Comparison of ENCODE assay signal across 33 cellular contexts in the genomic region with DNA sequence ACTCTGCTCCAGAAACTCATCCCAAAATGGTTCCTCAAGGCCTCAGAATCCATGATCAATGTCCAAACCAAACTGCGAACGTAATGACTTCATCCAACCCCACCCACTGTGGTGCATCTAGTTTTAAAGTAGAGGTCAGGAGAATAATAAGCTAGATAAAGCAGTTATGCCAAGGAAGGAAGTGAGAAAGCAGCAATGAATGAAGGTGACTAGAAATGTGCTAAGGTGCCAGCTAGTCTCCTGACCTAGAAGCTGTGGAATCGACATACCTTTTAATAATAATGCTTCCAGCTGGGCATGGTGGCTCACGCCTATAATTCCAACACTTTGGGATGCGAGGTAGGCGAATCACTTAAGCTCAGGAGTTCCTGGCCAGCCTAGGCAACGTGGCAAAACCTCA.
"Had no signal": no experiment of that assay in that cellular context is flagged by ENCODE, and none has a peak within 500 bp of the region (broad histone marks: within the 10 kb centered on the region; RNA-seq: fewer than 3 reads in every experiment).

No MANE protein-coding gene starts in this region.

- H3K27me3 ChIP-seq: adrenal gland, body of pancreas, breast epithelium had no signal

- H3K27ac ChIP-seq: breast epithelium, VCaP had no signal

- H3K9me3 Mint-ChIP-seq: activated B cell treated with CpG ODN at 0.5 μM for 24 hours; activated CD4-positive, alpha-beta memory T cell treated with anti-CD3 and anti-CD28 coated beads for 36 hours; activated naive CD4-positive, alpha-beta T cell treated with anti-CD3 and anti-CD28 coated beads, Interleukin-2, amount 10 ng/mL, durations not matched to agents 7 days and 5 days; activated naive CD8-positive, alpha-beta T cell treated with anti-CD3 and anti-CD28 coated beads for 36 hours; activated T-cell treated with anti-CD3 and anti-CD28 coated beads, Interleukin-2, amount 50 U/mL, for 4 hours; activated T-helper 1 cell treated with anti-CD3 and anti-CD28 coated beads, Interleukin-12 subunit alpha, Interleukin-12 subunit beta, Interleukin-2, Interleukin-4 antibody, amounts not matched to agents 30 ng/mL and 10 ng/mL and 1 ng/mL, durations not matched to agents 14 hours and 24 hours and 36 hours had no signal

- H3K4me1 ChIP-seq: breast epithelium had no signal

- ATAC-seq: activated T-cell treated with anti-CD3 and anti-CD28 coated beads, Interleukin-2, amount 50 U/mL, for 4 hours; body of pancreas; K562 had no signal

- H3K4me3 ChIP-seq: adrenal gland, body of pancreas, breast epithelium, K562 had no signal

- H3K4me3 Mint-ChIP-seq: activated B cell treated with CpG ODN at 0.5 μM for 24 hours; activated CD4-positive, alpha-beta memory T cell treated with anti-CD3 and anti-CD28 coated beads for 36 hours; activated naive CD4-positive, alpha-beta T cell treated with anti-CD3 and anti-CD28 coated beads, Interleukin-2, amount 10 ng/mL, durations not matched to agents 7 days and 5 days; activated naive CD8-positive, alpha-beta T cell treated with anti-CD3 and anti-CD28 coated beads for 36 hours; activated T-cell treated with anti-CD3 and anti-CD28 coated beads, Interleukin-2, amount 50 U/mL, for 4 hours; activated T-helper 1 cell treated with anti-CD3 and anti-CD28 coated beads, Interleukin-12 subunit alpha, Interleukin-12 subunit beta, Interleukin-2, Interleukin-4 antibody, amounts not matched to agents 30 ng/mL and 10 ng/mL and 1 ng/mL, durations not matched to agents 14 hours and 24 hours and 36 hours had no signal

- H3K27me3 Mint-ChIP-seq: activated B cell treated with CpG ODN at 0.5 μM for 24 hours; activated CD4-positive, alpha-beta memory T cell treated with anti-CD3 and anti-CD28 coated beads for 36 hours; activated naive CD4-positive, alpha-beta T cell treated with anti-CD3 and anti-CD28 coated beads, Interleukin-2, amount 10 ng/mL, durations not matched to agents 7 days and 5 days; activated naive CD8-positive, alpha-beta T cell treated with anti-CD3 and anti-CD28 coated beads for 36 hours had no signal

- H3K9me3 ChIP-seq: adrenal gland, body of pancreas, breast epithelium had no signal

- DNase-seq: activated B cell treated with CpG ODN at 0.5 μM for 24 hours; activated CD4-positive, alpha-beta memory T cell treated with anti-CD3 and anti-CD28 coated beads for 36 hours; activated CD4-positive, alpha-beta T cell treated with anti-CD3 and anti-CD28 coated beads for 4 hours; activated CD4-positive, alpha-beta T cell treated with anti-CD3 and anti-CD28 coated beads, Interleukin-2, amount 50 U/mL, for 1 hour; activated CD4-positive, CD25-positive, alpha-beta regulatory T cell treated with anti-CD3 and anti-CD28 coated beads, Interleukin-2, amount 50 U/mL, for 72 hours; activated CD8-positive, alpha-beta memory T cell treated with anti-CD3 and anti-CD28 coated beads, Interleukin-2, amount 50 U/mL, for 4 hours; activated gamma-delta T cell treated with Interleukin-2 at 50 U/mL for 16 hours; activated naive CD4-positive, alpha-beta T cell treated with anti-CD3 and anti-CD28 coated beads, Interleukin-2, amount 10 ng/mL, durations not matched to agents 7 days and 5 days; activated naive CD8-positive, alpha-beta T cell treated with anti-CD3 and anti-CD28 coated beads for 36 hours; activated T-cell treated with anti-CD3 and anti-CD28 coated beads for 4 hours; activated T-cell treated with anti-CD3 and anti-CD28 coated beads, Interleukin-2, amount 50 U/mL, for 4 hours; adrenal gland; body of pancreas; caudate nucleus; cerebellar nuclear complex; NCI-H1105; NCI-H1417 treated with DMSO at 0.1 percent for 48 hours; NCI-H1694; NCI-H1930; NCI-H2081 treated with DMSO at 0.1 percent for 48 hours; NCI-H226; NCI-H524 treated with DMSO at 0.1 percent for 48 hours; NK-92 treated with Interleukin-12 subunit alpha and Interleukin-12 subunit beta, amount 100 ng/mL, for 24 hours; Right ventricle myocardium superior; SW 1271; T-helper 1 cell; T-helper 2 cell; T-helper 9 cell had no signal

- FAIRE-seq: astrocyte, K562 had no signal

- H3K27ac Mint-ChIP-seq: activated B cell treated with CpG ODN at 0.5 μM for 24 hours; activated CD4-positive, alpha-beta memory T cell treated with anti-CD3 and anti-CD28 coated beads for 36 hours; activated naive CD8-positive, alpha-beta T cell treated with anti-CD3 and anti-CD28 coated beads for 36 hours; activated T-helper 1 cell treated with anti-CD3 and anti-CD28 coated beads, Interleukin-12 subunit alpha, Interleukin-12 subunit beta, Interleukin-2, Interleukin-4 antibody, amounts not matched to agents 30 ng/mL and 10 ng/mL and 1 ng/mL, durations not matched to agents 14 hours and 24 hours and 36 hours had no signal

- H3K4me1 Mint-ChIP-seq: activated B cell treated with CpG ODN at 0.5 μM for 24 hours had no signal

- H3K36me3 ChIP-seq: adrenal gland, breast epithelium had no signal
